In the genomic region with DNA sequence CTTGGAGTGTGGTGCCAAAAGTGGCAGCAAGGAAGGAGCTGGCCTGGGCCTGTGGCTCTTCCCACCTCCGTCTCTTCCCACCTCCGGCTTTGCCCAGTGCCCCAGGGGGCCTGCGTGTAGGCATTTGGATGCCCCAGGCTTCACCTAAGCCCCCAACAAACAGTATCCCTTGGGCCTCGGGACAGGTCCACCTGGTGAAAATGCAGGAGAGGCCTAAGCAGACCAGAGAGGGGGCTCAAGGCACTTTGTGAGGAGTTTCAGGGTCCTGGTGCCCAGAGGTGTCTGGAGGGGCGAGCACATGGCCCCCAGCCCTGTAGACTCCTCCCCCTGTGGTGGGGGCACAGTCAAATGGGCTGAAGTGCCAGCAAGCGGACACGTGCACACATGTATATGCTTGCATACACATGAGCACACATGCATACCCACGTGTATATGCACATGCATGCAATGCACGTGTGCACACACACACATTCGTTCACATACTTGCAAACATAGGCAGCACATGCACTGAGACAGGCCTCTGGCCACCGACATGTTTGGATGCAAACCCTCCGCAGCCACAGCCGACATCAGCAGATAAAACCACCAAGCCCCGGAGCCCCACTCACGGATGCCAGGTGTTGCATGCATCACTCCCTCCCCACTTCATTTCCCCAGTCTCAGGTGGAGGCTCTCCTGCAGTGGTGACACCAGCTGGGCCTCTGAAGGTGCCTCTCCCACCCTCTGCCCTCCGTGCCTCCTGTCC, we compare ENCODE assay signal across 11 cellular contexts.
"Had no signal": no experiment of that assay in that cellular context is flagged by ENCODE, and none has a peak within 500 bp of the region (broad histone marks: within the 10 kb centered on the region; RNA-seq: fewer than 3 reads in every experiment).

No MANE protein-coding gene starts in this region.

- H3K27ac ChIP-seq: body of pancreas, pancreas, tibial nerve had no signal

- H3K9me3 ChIP-seq: body of pancreas, pancreas, tibial nerve had no signal

- DNase-seq: activated B cell treated with CpG ODN at 0.5 μM for 24 hours; activated CD4-positive, alpha-beta T cell treated with anti-CD3 and anti-CD28 coated beads, Interleukin-2, amount 50 U/mL, for 1 hour; body of pancreas; erythroblast; mesenchymal stem cell had no signal

- H3K4me3 Mint-ChIP-seq: activated B cell treated with CpG ODN at 0.5 μM for 24 hours; activated naive CD4-positive, alpha-beta T cell treated with anti-CD3 and anti-CD28 coated beads, Interleukin-2, amount 50 U/mL, for 24 hours; central memory CD8-positive, alpha-beta T cell; T-helper 1 cell treated with Interleukin-12 subunit alpha and Interleukin-12 subunit beta and Interleukin-4 antibody, amounts not matched to agents 30 μg/mL and 1 μg/mL, for 36 hours had no signal

- FAIRE-seq: pancreas had no signal

- H3K27ac Mint-ChIP-seq: activated B cell treated with CpG ODN at 0.5 μM for 24 hours; activated naive CD4-positive, alpha-beta T cell treated with anti-CD3 and anti-CD28 coated beads, Interleukin-2, amount 50 U/mL, for 24 hours; activated T-helper 2 cell treated with anti-CD3 and anti-CD28 coated beads, Interferon-gamma antibody, Interleukin-2, Interleukin-4, amounts not matched to agents 10 μg/mL and 5 μg/mL and 100 μg/mL, durations not matched to agents 14 hours and 24 hours and 36 hours; T-helper 1 cell treated with Interleukin-12 subunit alpha and Interleukin-12 subunit beta and Interleukin-4 antibody, amounts not matched to agents 30 μg/mL and 1 μg/mL, for 36 hours had no signal

- ATAC-seq: body of pancreas, pancreas had no signal

- H3K27me3 ChIP-seq: body of pancreas, pancreas, tibial nerve had no signal

- H3K4me3 ChIP-seq: body of pancreas, pancreas, tibial nerve had no signal

- H3K4me1 Mint-ChIP-seq: activated B cell treated with CpG ODN at 0.5 μM for 24 hours; activated naive CD4-positive, alpha-beta T cell treated with anti-CD3 and anti-CD28 coated beads, Interleukin-2, amount 50 U/mL, for 24 hours; central memory CD8-positive, alpha-beta T cell had no signal

- H3K36me3 ChIP-seq: pancreas, tibial nerve had no signal

- H3K27me3 Mint-ChIP-seq: activated B cell treated with CpG ODN at 0.5 μM for 24 hours; activated naive CD4-positive, alpha-beta T cell treated with anti-CD3 and anti-CD28 coated beads, Interleukin-2, amount 50 U/mL, for 24 hours had no signal

- H3K9me3 Mint-ChIP-seq: activated B cell treated with CpG ODN at 0.5 μM for 24 hours; activated naive CD4-positive, alpha-beta T cell treated with anti-CD3 and anti-CD28 coated beads, Interleukin-2, amount 50 U/mL, for 24 hours; activated T-helper 2 cell treated with anti-CD3 and anti-CD28 coated beads, Interferon-gamma antibody, Interleukin-2, Interleukin-4, amounts not matched to agents 10 μg/mL and 5 μg/mL and 100 μg/mL, durations not matched to agents 14 hours and 24 hours and 36 hours; central memory CD8-positive, alpha-beta T cell; T-helper 1 cell treated with Interleukin-12 subunit alpha and Interleukin-12 subunit beta and Interleukin-4 antibody, amounts not matched to agents 30 μg/mL and 1 μg/mL, for 36 hours had no signal

- H3K4me1 ChIP-seq: body of pancreas, pancreas, tibial nerve had no signal

- H3K36me3 Mint-ChIP-seq: activated naive CD4-positive, alpha-beta T cell treated with anti-CD3 and anti-CD28 coated beads, Interleukin-2, amount 50 U/mL, for 24 hours had no signal
